8 cellular contexts compared by ENCODE assay signal in the genomic region with DNA sequence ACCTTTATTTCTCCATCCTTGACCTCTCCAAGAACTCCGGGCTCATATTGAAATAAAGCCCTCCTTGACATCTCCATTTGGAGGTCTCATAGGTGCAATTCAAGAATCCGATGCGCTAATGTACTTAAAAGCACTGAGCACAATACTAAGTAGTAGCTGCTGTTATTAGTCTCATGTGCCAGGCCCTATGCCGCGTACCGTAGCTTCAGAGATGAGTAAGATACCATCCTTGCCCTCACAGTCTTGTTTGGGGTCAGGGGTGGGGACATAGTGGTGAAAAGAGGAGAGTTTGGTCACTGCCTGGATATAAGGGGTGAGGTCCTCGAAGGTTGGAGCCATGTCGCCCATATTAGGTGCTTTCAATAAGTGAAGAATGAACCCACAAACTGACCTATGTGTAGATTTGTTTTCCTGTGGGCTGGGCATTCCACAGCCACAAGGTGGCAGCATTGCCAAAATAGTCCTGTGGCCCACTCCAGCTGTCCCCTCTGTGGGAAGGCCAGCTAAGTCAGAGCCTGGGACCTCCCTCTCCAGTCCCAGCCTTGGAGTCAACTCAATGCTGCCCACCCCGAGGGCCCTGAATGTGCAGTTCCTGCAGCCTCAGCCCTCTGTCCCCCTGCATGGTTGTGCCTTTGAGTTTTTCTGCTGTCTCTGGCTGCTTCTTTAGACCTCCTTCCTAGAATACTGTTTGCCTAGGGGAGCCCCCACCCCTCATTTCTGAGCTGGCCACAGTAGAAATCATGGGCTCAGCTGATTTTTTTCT. TPM values are rescaled to one million over a fixed set of nuclear protein-coding genes. Genes with fewer than 3 reads are reported as not detected.
A peak's percentile ranks its signal among the peaks of the same experiment; 100 is the strongest.
DNase-seq lines count a peak whose midpoint lies in the region; ATAC-seq and TF ChIP-seq lines count a peak whose summit lies in the region.

No MANE protein-coding gene starts in this region.

- H3K4me1 ChIP-seq in BE2C (no peaks in the 10 kb centered on the region), Peyer's patch (peaks cover 0 to 7% (median 0%) of the 10 kb centered on the region in 4 donors), foreskin keratinocyte (peaks cover 21% of the 10 kb centered on the region), neuronal stem cell (ENCODE audit: control insufficient read depth in 2 of 2, insufficient read depth in 1 of 2, low read depth in 1 of 2, low read length in 2 of 2) (no peaks in the 10 kb centered on the region)

- ATAC-seq in GM19025 (IDR thresholded peaks at IDR 0.05; ENCODE audit: low read depth, unreplicated experiment): peak; percentile 34
- peak; percentile 77 for ATAC-seq in foreskin keratinocyte
- no peak for ATAC-seq in GM21576 (IDR thresholded peaks at IDR 0.05; ENCODE audit: unreplicated experiment)

- H3K4ac ChIP-seq in neuronal stem cell (ENCODE audit: low read length): no peak overlapping the region

- H3K27me3 ChIP-seq in BE2C: no peaks in the 10 kb centered on the region
- H3K27me3 ChIP-seq in Peyer's patch: no peaks in the 10 kb centered on the region
- no peaks in the 10 kb centered on the region for H3K27me3 ChIP-seq in foreskin keratinocyte
- no peaks in the 10 kb centered on the region for H3K27me3 ChIP-seq in neuronal stem cell (ENCODE audit: control insufficient read depth in 3 of 3, insufficient read depth in 3 of 3, low read depth in 1 of 3, low read length in 3 of 3)

- H3K4me3 ChIP-seq in BE2C (ENCODE audit: low read depth, low read length): no peak overlapping the region
- no peak overlapping the region for H3K4me3 ChIP-seq in Peyer's patch
- no peak overlapping the region for H3K4me3 ChIP-seq in neuronal stem cell (ENCODE audit: low read length in 2 of 2)

- no CpG with 5 or more reads among the region's 9 CpGs for WGBS in neuronal stem cell (ENCODE audit: extremely low coverage in 2 of 2, insufficient read length in 2 of 2, insufficient replicate concordance in 1 of 2), 2 donors

- H2BK12ac ChIP-seq in neuronal stem cell (ENCODE audit: low read length): no peak overlapping the region

- H3K36me3 ChIP-seq in BE2C (peaks cover 3% of the 10 kb centered on the region; the same call in 1 of the 2 replicates), Peyer's patch (no peaks in the 10 kb centered on the region), neuronal stem cell (replicated peaks in 1 of 2; ENCODE audit: control insufficient read depth in 2 of 2, insufficient read depth in 2 of 2, low read length in 2 of 2) (peaks cover 3 to 41% of the 10 kb centered on the region in 2 donors)

- H3K27ac ChIP-seq in Peyer's patch (peak overlapping the region in 1 of 4 donors; percentile 1), foreskin keratinocyte (no peak overlapping the region), neuronal stem cell (replicated peaks; ENCODE audit: low read length) (no peak overlapping the region)

- H3K9me3 ChIP-seq in BE2C: no peaks in the 10 kb centered on the region
- no peaks in the 10 kb centered on the region for H3K9me3 ChIP-seq in Peyer's patch
- H3K9me3 ChIP-seq in neuronal stem cell (replicated peaks in 1 of 2; ENCODE audit: control insufficient read depth in 2 of 2, insufficient read depth in 1 of 2, low read depth in 1 of 2, low read length in 2 of 2): peaks cover 0 to 4% of the 10 kb centered on the region in 2 donors

- no peak overlapping the region for H4K91ac ChIP-seq in neuronal stem cell (ENCODE audit: low read depth, low read length, poor library complexity)

- TF ChIP-seq POLR2A in Peyer's patch (IDR thresholded peaks at IDR 0.05): no peak

- no peak overlapping the region for H2BK15ac ChIP-seq in neuronal stem cell (ENCODE audit: low read length)

- H2AK5ac ChIP-seq in neuronal stem cell (ENCODE audit: low read depth, low read length): no peak overlapping the region

- H2BK5ac ChIP-seq in neuronal stem cell (ENCODE audit: low read length): no peak overlapping the region

- H3K79me1 ChIP-seq in neuronal stem cell (ENCODE audit: low read depth, low read length): no peaks in the 10 kb centered on the region

- H3K23ac ChIP-seq in neuronal stem cell (ENCODE audit: low read depth, low read length, poor library complexity): no peak overlapping the region

- H2BK120ac ChIP-seq in neuronal stem cell (ENCODE audit: low read depth, low read length): no peak overlapping the region

- no peak overlapping the region for H2AFZ ChIP-seq in neuronal stem cell (ENCODE audit: low read length)

- DNase-seq in BE2C: peak; percentile 74
- DNase-seq in HT1080 (ENCODE audit: low read depth): peak; percentile 78
- peak; percentile 52 to 84 (median 72) for DNase-seq in Peyer's patch
- DNase-seq in activated T-helper 9 cell treated with anti-CD3 and anti-CD28 coated beads, Interleukin-2, amount 50 U/mL, for 16 hours (ENCODE audit: low read depth): peak; percentile 27
- DNase-seq in foreskin keratinocyte: peak in 1 of 2 donors; percentile 44
- DNase-seq in neuronal stem cell (ENCODE audit: low spot score): peak; percentile 67

- no peak overlapping the region for H3K18ac ChIP-seq in neuronal stem cell (ENCODE audit: low read length)

- H3K4me2 ChIP-seq in neuronal stem cell (ENCODE audit: insufficient read depth, low read length, poor library complexity, severe bottlenecking): no peak overlapping the region

- TF ChIP-seq CTCF in BE2C (IDR thresholded peaks at IDR 0.05; ENCODE audit: low read depth, low read length): peak; percentile 77
- peak; percentile 42 to 78 (median 68) for TF ChIP-seq CTCF in Peyer's patch (IDR thresholded peaks at IDR 0.05)
- TF ChIP-seq CTCF in foreskin keratinocyte (conservative IDR thresholded peaks at IDR 0.05): peak; percentile 94

- H4K8ac ChIP-seq in neuronal stem cell (ENCODE audit: low read depth, low read length): no peak overlapping the region

- H3K9ac ChIP-seq in neuronal stem cell (ENCODE audit: low read depth, low read length, poor library complexity): no peak overlapping the region

- no peak overlapping the region for H3K14ac ChIP-seq in neuronal stem cell (ENCODE audit: low read length)

RNA-seq across cellular contexts. Expression of a gene that starts 6.5 kb away (rescaled TPM):
- 24.0 TPM for polyA plus RNA-seq in BE2C (2012; ENCODE audit: insufficient read depth, insufficient read length, low read depth)
- total RNA-seq in HT1080 (2014; rRNA removed; shearing (Covaris generic)): 29.3 and 37.4 TPM in 2 replicates
- 32.3 and 35.4 TPM in 2 replicates for polyA plus RNA-seq in HT1080 (2015; cell fraction: cytosol; rRNA removed)
- 18.0 and 20.6 TPM in 2 replicates for polyA plus RNA-seq in HT1080 (2015; cell fraction: nucleus; rRNA removed)
- total RNA-seq in Peyer's patch: 10 to 100 TPM in 1 of 4 donors, 1 to 10 TPM in 3; 6.7 to 23.9 (median 7.9) TPM
- total RNA-seq in foreskin keratinocyte: 28.9 and 35.4 TPM in 2 replicates
- 33.5 and 43.9 TPM in 2 replicates for polyA plus RNA-seq in foreskin keratinocyte
- polyA plus RNA-seq in neuronal stem cell (2013, experiment 1 of 2): 21.3 TPM
- 21.8 TPM for polyA plus RNA-seq in neuronal stem cell (2013, experiment 2 of 2)

RNA-seq across cellular contexts. Expression of a gene that starts 27.5 kb away (rescaled TPM):
- 9.4 TPM for polyA plus RNA-seq in BE2C (2012; ENCODE audit: insufficient read depth, insufficient read length, low read depth)
- total RNA-seq in HT1080 (2014; rRNA removed; shearing (Covaris generic)): 3.3 and 3.6 TPM in 2 replicates
- 5.0 and 6.3 TPM in 2 replicates for polyA plus RNA-seq in HT1080 (2015; cell fraction: cytosol; rRNA removed)
- polyA plus RNA-seq in HT1080 (2015; cell fraction: nucleus; rRNA removed): 4.2 and 5.6 TPM in 2 replicates
- total RNA-seq in Peyer's patch (10 to 100 TPM; 14.9 to 35.8 (median 31.8) TPM), foreskin keratinocyte (4.8 and 5.1 TPM in 2 replicates)
- 2.4 and 2.6 TPM in 2 replicates for polyA plus RNA-seq in foreskin keratinocyte
- 4.2 TPM for polyA plus RNA-seq in neuronal stem cell (2013, experiment 1 of 2)
- polyA plus RNA-seq in neuronal stem cell (2013, experiment 2 of 2): 4.2 TPM

RNA-seq across cellular contexts. Expression of a gene that starts 41.5 kb away (rescaled TPM):
- 64.7 TPM for polyA plus RNA-seq in BE2C (2012; ENCODE audit: insufficient read depth, insufficient read length, low read depth)
- 43.1 and 49.2 TPM in 2 replicates for total RNA-seq in HT1080 (2014; rRNA removed; shearing (Covaris generic))
- polyA plus RNA-seq in HT1080 (2015; cell fraction: cytosol; rRNA removed): 28.6 and 34.1 TPM in 2 replicates
- 52.2 and 60.5 TPM in 2 replicates for polyA plus RNA-seq in HT1080 (2015; cell fraction: nucleus; rRNA removed)
- total RNA-seq in Peyer's patch: 10 to 100 TPM; 15.9 to 47.9 (median 22.9) TPM
- 30.3 and 33.0 TPM in 2 replicates for total RNA-seq in foreskin keratinocyte
- polyA plus RNA-seq in foreskin keratinocyte: 30.2 and 34.5 TPM in 2 replicates
- 23.1 TPM for polyA plus RNA-seq in neuronal stem cell (2013, experiment 1 of 2)
- polyA plus RNA-seq in neuronal stem cell (2013, experiment 2 of 2): 23.5 TPM

RNA-seq across cellular contexts. Expression of a gene that starts 41.7 kb away (rescaled TPM):
- polyA plus RNA-seq in BE2C (2012; ENCODE audit: insufficient read depth, insufficient read length, low read depth): 155 TPM
- 152 and 179 TPM in 2 replicates for total RNA-seq in HT1080 (2014; rRNA removed; shearing (Covaris generic))
- 159 and 179 TPM in 2 replicates for polyA plus RNA-seq in HT1080 (2015; cell fraction: cytosol; rRNA removed)
- 260 and 270 TPM in 2 replicates for polyA plus RNA-seq in HT1080 (2015; cell fraction: nucleus; rRNA removed)
- 100 to 1,000 TPM in 2 of 4 donors, 10 to 100 TPM in 2; 82.9 to 109 (median 97.9) TPM for total RNA-seq in Peyer's patch
- total RNA-seq in foreskin keratinocyte: 77.4 and 89.9 TPM in 2 replicates
- 56.2 and 57.7 TPM in 2 replicates for polyA plus RNA-seq in foreskin keratinocyte
- polyA plus RNA-seq in neuronal stem cell (2013, experiment 1 of 2): 34.6 TPM
- polyA plus RNA-seq in neuronal stem cell (2013, experiment 2 of 2): 34.7 TPM

RNA-seq across cellular contexts. Expression of a gene that starts 45.1 kb away (rescaled TPM):
- polyA plus RNA-seq in BE2C (2012; ENCODE audit: insufficient read depth, insufficient read length, low read depth): 33.2 TPM
- 34.7 and 45.9 TPM in 2 replicates for total RNA-seq in HT1080 (2014; rRNA removed; shearing (Covaris generic))
- polyA plus RNA-seq in HT1080 (2015; cell fraction: cytosol; rRNA removed): 40.6 and 41.2 TPM in 2 replicates
- polyA plus RNA-seq in HT1080 (2015; cell fraction: nucleus; rRNA removed): 12.1 and 18.4 TPM in 2 replicates
- total RNA-seq in Peyer's patch (10 to 100 TPM in 1 of 4 donors, 1 to 10 TPM in 3; 1.1 to 14.0 (median 8.6) TPM), foreskin keratinocyte (35.0 and 36.1 TPM in 2 replicates)
- polyA plus RNA-seq in foreskin keratinocyte: 47.7 and 50.5 TPM in 2 replicates
- polyA plus RNA-seq in neuronal stem cell (2013, experiment 1 of 2): 12.7 TPM
- polyA plus RNA-seq in neuronal stem cell (2013, experiment 2 of 2): 11.2 TPM
